ENCODE assay signal across 24 cellular contexts in the genomic region with DNA sequence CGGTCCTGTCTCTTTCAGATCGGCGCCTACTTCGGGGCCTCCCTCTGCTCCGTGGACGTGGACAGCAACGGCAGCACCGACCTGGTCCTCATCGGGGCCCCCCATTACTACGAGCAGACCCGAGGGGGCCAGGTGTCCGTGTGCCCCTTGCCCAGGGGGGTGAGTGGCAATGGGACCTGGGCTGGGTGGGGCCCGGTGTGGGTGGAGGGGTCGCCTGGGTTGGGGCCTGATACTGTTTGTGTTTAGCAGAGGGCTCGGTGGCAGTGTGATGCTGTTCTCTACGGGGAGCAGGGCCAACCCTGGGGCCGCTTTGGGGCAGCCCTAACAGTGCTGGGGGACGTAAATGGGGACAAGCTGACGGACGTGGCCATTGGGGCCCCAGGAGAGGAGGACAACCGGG. TPM values are rescaled to one million over a fixed set of nuclear protein-coding genes. Genes with fewer than 3 reads are reported as not detected.
DNase-seq lines count a peak whose midpoint lies in the region; ATAC-seq, FAIRE-seq and TF ChIP-seq lines count a peak whose summit lies in the region.
"Had no signal": no experiment of that assay in that cellular context is flagged by ENCODE, and none has a peak within 500 bp of the region (broad histone marks: within the 10 kb centered on the region; RNA-seq: fewer than 3 reads in every experiment).

No MANE protein-coding gene starts in this region.

- H3K4me1 ChIP-seq in kidney (ENCODE audit: control insufficient read depth in 1 of 2, insufficient read depth in 1 of 2, low read depth in 1 of 2, low read length in 2 of 2) (no peaks in the 10 kb centered on the region), spleen (peaks cover 0 to 14% (median 5%) of the 10 kb centered on the region in 6 donors), aorta (ENCODE audit: control insufficient read depth in 1 of 2, insufficient read depth in 2 of 2, low read length in 2 of 2) (no peaks in the 10 kb centered on the region)
- H3K4me1 ChIP-seq: BE2C, BLaER1, Caco-2 had no signal

- no peak overlapping the region for H3K27ac ChIP-seq in kidney (ENCODE audit: low read depth in 2 of 2, low read length in 2 of 2)
- H3K27ac ChIP-seq in spleen = no peak overlapping the region
- H3K27ac ChIP-seq in aorta (ENCODE audit: low read depth in 1 of 2, low read length in 2 of 2) = no peak overlapping the region
- H3K27ac ChIP-seq: BLaER1 had no signal

- FAIRE-seq in kidney (lab: Jason Lieb, UNC) = no peak
- FAIRE-seq: A204.1, D721Med, G401.6, GM12891, GM19239 had no signal

- H3K9me3 ChIP-seq in kidney (ENCODE audit: control insufficient read depth in 1 of 2, low read length in 2 of 2) = no peaks in the 10 kb centered on the region
- no peaks in the 10 kb centered on the region for H3K9me3 ChIP-seq in spleen
- no peaks in the 10 kb centered on the region for H3K9me3 ChIP-seq in aorta (ENCODE audit: control insufficient read depth, low read length)
- H3K9me3 ChIP-seq: BE2C, BLaER1 had no signal

- no peak overlapping the region for H3K9ac ChIP-seq in kidney (ENCODE audit: low read length in 2 of 2)
- H3K9ac ChIP-seq: BLaER1 had no signal

- DNase-seq in kidney (peak; percentile 62), spleen (peak; percentile 33), aorta (no peak), NCI-H1048 (lab: John Stamatoyannopoulos, UW) (no peak), SIG-M5 (lab: John Stamatoyannopoulos, UW) (no peak), NCI-H1417 treated with DMSO at 0.1 percent for 48 hours (lab: John Stamatoyannopoulos, UW) (no peak)
- DNase-seq: 8988T; ACHN; BE2C; C1 segment of cervical spinal cord; Caco-2; Calu3; CD4-positive, alpha-beta T cell; CD8-positive, alpha-beta T cell; DMS79 treated with DMSO at 0.1 percent for 48 hours; GF-D8 had no signal

- 84 to 96% (median 91%) methylated on average over 19 to 21 of the region's 21 CpGs for WGBS in spleen, 5 donors
- WGBS in aorta, 2 donors = 78% methylated on average over 21 of the region's 21 CpGs

- no peak for TF ChIP-seq POLR2A in spleen (IDR thresholded peaks at IDR 0.05)

- intact Hi-C loops in kidney (cut with DNase I) = no loop called here
- intact Hi-C loops in spleen (cut with DNase I; ENCODE audit: low total_unique reads) = no loop called here
- intact Hi-C loops in aorta (cut with DNase I) = no loop called here

- no peaks in the 10 kb centered on the region for H3K27me3 ChIP-seq in spleen (replicated peaks in 1 of 7)
- H3K27me3 ChIP-seq in aorta (ENCODE audit: control insufficient read depth in 1 of 2, insufficient read depth in 2 of 2, low read length in 1 of 2) = no peaks in the 10 kb centered on the region
- H3K27me3 ChIP-seq: BLaER1 had no signal

- H3K36me3 ChIP-seq in kidney (ENCODE audit: control insufficient read depth in 1 of 2, insufficient read depth in 2 of 2, low read length in 2 of 2) (no peaks in the 10 kb centered on the region), spleen (peaks cover 0 to 49% (median 0%) of the 10 kb centered on the region in 6 donors), aorta (ENCODE audit: control insufficient read depth in 1 of 2, insufficient read depth in 2 of 2, low read length in 1 of 2) (no peaks in the 10 kb centered on the region)
- H3K36me3 ChIP-seq: BE2C, BLaER1 had no signal

- TF ChIP-seq CTCF in kidney (IDR thresholded peaks at IDR 0.05; ENCODE audit: borderline replicate concordance, extremely low read depth, insufficient read depth) (no peak), spleen (IDR thresholded peaks at IDR 0.05 in 8 of 11, conservative IDR thresholded peaks at IDR 0.05 in 3 of 11) (no peak)

- ATAC-seq in aorta (ENCODE audit: low FRiP score) = peak; percentile 19
- ATAC-seq: CD8-positive, alpha-beta T cell had no signal

- H3K4me3 ChIP-seq in kidney (ENCODE audit: low read length in 2 of 2) = no peak overlapping the region
- no peak overlapping the region for H3K4me3 ChIP-seq in spleen
- no peak overlapping the region for H3K4me3 ChIP-seq in aorta (ENCODE audit: low read length in 2 of 2)
- H3K4me3 ChIP-seq: BLaER1 had no signal

RNA-seq across cellular contexts. Expression of gene ITGAM, which starts 37.7 kb away (rescaled TPM):
- total RNA-seq in kidney = 18.9 TPM
- 1.2 TPM for polyA plus RNA-seq in kidney (ENCODE audit: insufficient read depth, low read depth, low replicate concordance)
- total RNA-seq in spleen = 100 to 1,000 TPM in 2 of 7 donors, 10 to 100 TPM in 5; 38.5 to 154 (median 77.7) TPM
- polyA plus RNA-seq in spleen = 10 to 100 TPM in 2 of 3 donors, 1 to 10 TPM in 1; 4.3 to 14.9 (median 11.8) TPM
- total RNA-seq in aorta = 10 to 100 TPM; 15.7 to 40.1 TPM
- 1 to 10 TPM in 1 of 2 donors, under 1 TPM in 1; 0.74 to 6.9 TPM for polyA plus RNA-seq in aorta
- total RNA-seq: Caco-2 had no signal
- polyA plus RNA-seq: AG04450 had no signal

RNA-seq across cellular contexts. Expression of gene ITGAX, which starts 57.5 kb away (rescaled TPM):
- 11.9 TPM for total RNA-seq in kidney
- polyA plus RNA-seq in kidney (ENCODE audit: insufficient read depth, low read depth, low replicate concordance) = 0.37 TPM
- total RNA-seq in spleen = 100 to 1,000 TPM in 5 of 7 donors, 10 to 100 TPM in 2; 52.1 to 330 (median 161) TPM
- 10 to 100 TPM in 2 of 3 donors, 1 to 10 TPM in 1; 8.9 to 45.5 (median 30.5) TPM for polyA plus RNA-seq in spleen
- total RNA-seq in aorta = 10 to 100 TPM; 25.0 to 27.0 TPM
- polyA plus RNA-seq in aorta = 1 to 10 TPM in 1 of 2 donors, under 1 TPM in 1; 0.79 to 5.1 TPM
- total RNA-seq: A673, Caco-2 had no signal

Comparison
In these comparisons a context has a peak if more than half of its experiments do, and no peak if none do; other contexts are left out.
1. DNase-seq: peak in kidney (single experiment) and spleen (single experiment); none in aorta (0 of 2), NCI-H1048 (single experiment), SIG-M5 (single experiment) and NCI-H1417 treated with DMSO at 0.1 percent for 48 hours (single experiment).